ENCODE assay signal across 18 cellular contexts in genomic region chrX:77622233-77622632, GRCh38.
"Had no signal": no experiment of that assay in that cellular context is flagged by ENCODE, and none has a peak within 500 bp of the region (broad histone marks: within the 10 kb centered on the region; RNA-seq: fewer than 3 reads in every experiment).

No MANE protein-coding gene starts in this region.

- H3K4me3 Mint-ChIP-seq: activated naive CD8-positive, alpha-beta T cell treated with anti-CD3 and anti-CD28 coated beads for 36 hours; dendritic cell treated with granulocyte-macrophage colony-stimulating factor and Interleukin-4, amounts not matched to agents 40 ng/mL and 50 ng/mL, for 4 days had no signal

- H3K27me3 ChIP-seq: neutrophil, transverse colon had no signal

- H3K4me3 ChIP-seq: left ventricle myocardium inferior, mucosa of descending colon, skin epidermis, transverse colon had no signal

- H3K27me3 Mint-ChIP-seq: activated naive CD8-positive, alpha-beta T cell treated with anti-CD3 and anti-CD28 coated beads for 36 hours; dendritic cell treated with granulocyte-macrophage colony-stimulating factor and Interleukin-4, amounts not matched to agents 40 ng/mL and 50 ng/mL, for 4 days; naive thymus-derived CD4-positive, alpha-beta T cell had no signal

- H3K27ac ChIP-seq: left ventricle myocardium inferior, neutrophil, skin epidermis, transverse colon had no signal

- H3K9me3 ChIP-seq: left ventricle myocardium inferior, mucosa of descending colon, neutrophil, transverse colon had no signal

- H3K4me1 ChIP-seq: left ventricle myocardium inferior, transverse colon had no signal

- H3K36me3 ChIP-seq: transverse colon had no signal

- ATAC-seq: mucosa of descending colon; naive thymus-derived CD4-positive, alpha-beta T cell; SK-N-SH treated with all-trans-retinoic acid at 6 μM for 48 hours had no signal

- H3K27ac Mint-ChIP-seq: activated naive CD8-positive, alpha-beta T cell treated with anti-CD3 and anti-CD28 coated beads for 36 hours; dendritic cell treated with granulocyte-macrophage colony-stimulating factor and Interleukin-4, amounts not matched to agents 40 ng/mL and 50 ng/mL, for 4 days had no signal

- DNase-seq: activated CD4-positive, CD25-positive, alpha-beta regulatory T cell treated with anti-CD3 and anti-CD28 coated beads, Interleukin-2, amount 50 U/mL, for 72 hours; activated gamma-delta T cell treated with Interleukin-2 at 50 U/mL for 16 hours; activated naive CD8-positive, alpha-beta T cell treated with anti-CD3 and anti-CD28 coated beads for 36 hours; anterior cingulate cortex; cerebellar nuclear complex; effector memory CD4-positive, alpha-beta T cell; left ventricle myocardium inferior; mucosa of descending colon; naive thymus-derived CD4-positive, alpha-beta T cell; stimulated activated naive CD4-positive, alpha-beta T cell treated with Interleukin-2 at 50 U/mL for 16 hours; substantia nigra; T-helper 1 cell; T1000; transverse colon had no signal

- H3K9me3 Mint-ChIP-seq: activated naive CD8-positive, alpha-beta T cell treated with anti-CD3 and anti-CD28 coated beads for 36 hours; dendritic cell treated with granulocyte-macrophage colony-stimulating factor and Interleukin-4, amounts not matched to agents 40 ng/mL and 50 ng/mL, for 4 days had no signal
